Comparison of ENCODE assay signal across 1 cellular context in the genomic region with DNA sequence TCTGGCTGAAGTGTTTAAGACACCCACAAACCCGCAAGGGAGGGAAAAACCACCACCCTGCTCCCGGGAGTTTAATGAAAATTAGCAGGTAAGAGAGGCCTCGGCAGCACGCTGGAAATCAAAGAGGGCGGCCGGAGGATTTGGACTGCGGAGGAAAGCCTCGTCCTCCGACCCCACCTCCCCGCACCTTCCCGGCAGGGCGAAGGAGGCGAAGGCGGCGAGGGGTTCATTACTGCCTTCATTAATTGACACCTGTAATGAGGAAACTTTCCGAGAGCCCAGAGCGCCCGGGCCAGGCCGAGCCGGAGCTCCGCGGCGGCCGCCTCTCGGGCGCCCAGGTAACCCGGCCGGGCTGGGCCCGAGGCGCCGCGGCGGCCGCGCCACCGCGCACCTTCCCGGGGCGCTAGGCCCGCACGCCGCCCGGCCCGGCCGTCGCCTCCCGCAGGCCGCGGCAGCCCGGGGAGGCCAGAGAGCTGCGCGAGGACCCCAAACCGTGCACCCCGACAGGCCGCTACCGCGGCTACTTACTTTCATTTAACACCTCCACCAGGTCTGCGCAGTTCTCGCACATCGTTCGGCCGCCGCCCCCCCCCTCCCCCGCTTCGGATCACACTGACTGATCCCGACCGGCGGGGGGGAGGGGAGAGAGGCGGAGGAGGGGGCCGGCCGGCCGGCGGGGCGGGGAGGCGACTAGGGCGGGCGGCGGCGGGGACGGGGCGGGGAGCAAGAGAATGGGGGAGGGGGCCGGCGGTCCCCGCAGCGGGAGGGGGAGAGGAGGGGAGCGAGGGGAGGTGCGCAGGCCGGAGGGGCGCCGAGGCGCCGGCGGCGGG.
TF ChIP-seq lines count a peak whose summit lies in the region.

No MANE protein-coding gene starts in this region.

TF ChIP-seq in K562, 482 proteins besides CTCF, POLR2A, EP300 and RAD21 (continued from another document and continues in another):
- TF ChIP-seq, protein P1, sequence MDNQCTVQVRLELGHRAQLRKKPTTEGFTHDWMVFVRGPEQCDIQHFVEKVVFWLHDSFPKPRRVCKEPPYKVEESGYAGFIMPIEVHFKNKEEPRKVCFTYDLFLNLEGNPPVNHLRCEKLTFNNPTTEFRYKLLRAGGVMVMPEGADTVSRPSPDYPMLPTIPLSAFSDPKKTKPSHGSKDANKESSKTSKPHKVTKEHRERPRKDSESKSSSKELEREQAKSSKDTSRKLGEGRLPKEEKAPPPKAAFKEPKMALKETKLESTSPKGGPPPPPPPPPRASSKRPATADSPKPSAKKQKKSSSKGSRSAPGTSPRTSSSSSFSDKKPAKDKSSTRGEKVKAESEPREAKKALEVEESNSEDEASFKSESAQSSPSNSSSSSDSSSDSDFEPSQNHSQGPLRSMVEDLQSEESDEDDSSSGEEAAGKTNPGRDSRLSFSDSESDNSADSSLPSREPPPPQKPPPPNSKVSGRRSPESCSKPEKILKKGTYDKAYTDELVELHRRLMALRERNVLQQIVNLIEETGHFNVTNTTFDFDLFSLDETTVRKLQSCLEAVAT (IDR thresholded peaks at IDR 0.05): peak in 1 of 2 experiments; percentile 40; a peak in 1 of 4 replicates
- no peak for TF ChIP-seq ZNF24 (IDR thresholded peaks at IDR 0.05)
- peak; percentile 20; the same call in 1 of the 2 replicates for TF ChIP-seq NCOR1 (IDR thresholded peaks at IDR 0.05)
- peak; percentile 24; the same call in 1 of the 2 replicates for TF ChIP-seq RBFOX2 (IDR thresholded peaks at IDR 0.05; ENCODE audit: low read depth, low read length)
- TF ChIP-seq ELF2 (CRISPR knock-in tag; IDR thresholded peaks at IDR 0.05): no peak
- TF ChIP-seq HMGN3 (IDR thresholded peaks at IDR 0.05; ENCODE audit: borderline replicate concordance, extremely low read depth, insufficient read length, low read depth, low read length): peak; percentile 68
- TF ChIP-seq, protein P2, sequence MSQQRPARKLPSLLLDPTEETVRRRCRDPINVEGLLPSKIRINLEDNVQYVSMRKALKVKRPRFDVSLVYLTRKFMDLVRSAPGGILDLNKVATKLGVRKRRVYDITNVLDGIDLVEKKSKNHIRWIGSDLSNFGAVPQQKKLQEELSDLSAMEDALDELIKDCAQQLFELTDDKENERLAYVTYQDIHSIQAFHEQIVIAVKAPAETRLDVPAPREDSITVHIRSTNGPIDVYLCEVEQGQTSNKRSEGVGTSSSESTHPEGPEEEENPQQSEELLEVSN (IDR thresholded peaks at IDR 0.05; ENCODE audit: borderline replicate concordance in 1 of 2, extremely low read depth in 1 of 2, insufficient read depth in 1 of 2, insufficient read length in 1 of 2, low read depth in 1 of 2, low read length in 1 of 2, poor library complexity in 1 of 2, severe bottlenecking in 1 of 2): peak in 1 of 2 experiments; percentile 6
- TF ChIP-seq GATAD2B (IDR thresholded peaks at IDR 0.05; ENCODE audit: borderline replicate concordance): peak; percentile 69
- peak; percentile 44; the same call in 1 of the 2 replicates for TF ChIP-seq CHD2 (IDR thresholded peaks at IDR 0.05; ENCODE audit: low read depth, low read length)
- peak; percentile 78 for TF ChIP-seq SMAD4 (CRISPR knock-in tag; conservative IDR thresholded peaks at IDR 0.05)
- peak in 1 of 2 experiments; percentile 74; a peak in 2 of 4 replicates for TF ChIP-seq SIN3A (IDR thresholded peaks at IDR 0.05; ENCODE audit: borderline replicate concordance in 2 of 2, control insufficient read depth in 1 of 2, low read depth in 2 of 2, low read length in 2 of 2)
- no peak for TF ChIP-seq XRCC3 (IDR thresholded peaks at IDR 0.05)
- TF ChIP-seq, protein P3, sequence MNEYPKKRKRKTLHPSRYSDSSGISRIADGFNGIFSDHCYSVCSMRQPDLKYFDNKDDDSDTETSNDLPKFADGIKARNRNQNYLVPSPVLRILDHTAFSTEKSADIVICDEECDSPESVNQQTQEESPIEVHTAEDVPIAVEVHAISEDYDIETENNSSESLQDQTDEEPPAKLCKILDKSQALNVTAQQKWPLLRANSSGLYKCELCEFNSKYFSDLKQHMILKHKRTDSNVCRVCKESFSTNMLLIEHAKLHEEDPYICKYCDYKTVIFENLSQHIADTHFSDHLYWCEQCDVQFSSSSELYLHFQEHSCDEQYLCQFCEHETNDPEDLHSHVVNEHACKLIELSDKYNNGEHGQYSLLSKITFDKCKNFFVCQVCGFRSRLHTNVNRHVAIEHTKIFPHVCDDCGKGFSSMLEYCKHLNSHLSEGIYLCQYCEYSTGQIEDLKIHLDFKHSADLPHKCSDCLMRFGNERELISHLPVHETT (CRISPR knock-in tag; conservative IDR thresholded peaks at IDR 0.05 in 1 of 2, IDR thresholded peaks at IDR 0.05 in 1 of 2): no peak; a peak in 1 of 4 replicates
- no peak for TF ChIP-seq PHB2 (IDR thresholded peaks at IDR 0.05; ENCODE audit: low read depth)
- TF ChIP-seq POLR2AphosphoS5 (IDR thresholded peaks at IDR 0.05; ENCODE audit: control insufficient read depth, insufficient read depth, low read depth, low read length): peak; percentile 52; the same call in 1 of the 2 replicates
- TF ChIP-seq RCOR1 (IDR thresholded peaks at IDR 0.05; ENCODE audit: borderline replicate concordance in 1 of 2, low read depth in 2 of 2, low read length in 2 of 2): 0 out of 4 replicates have a peak, but pooled peaks of 1 of the 2 experiments have one; percentile 47
- no peak for TF ChIP-seq RBM14 (IDR thresholded peaks at IDR 0.05; ENCODE audit: borderline replicate concordance, insufficient read depth, low read depth, low read length)
- peak; percentile 58 for TF ChIP-seq CXXC5 (CRISPR knock-in tag; IDR thresholded peaks at IDR 0.05)
- TF ChIP-seq, protein P4, sequence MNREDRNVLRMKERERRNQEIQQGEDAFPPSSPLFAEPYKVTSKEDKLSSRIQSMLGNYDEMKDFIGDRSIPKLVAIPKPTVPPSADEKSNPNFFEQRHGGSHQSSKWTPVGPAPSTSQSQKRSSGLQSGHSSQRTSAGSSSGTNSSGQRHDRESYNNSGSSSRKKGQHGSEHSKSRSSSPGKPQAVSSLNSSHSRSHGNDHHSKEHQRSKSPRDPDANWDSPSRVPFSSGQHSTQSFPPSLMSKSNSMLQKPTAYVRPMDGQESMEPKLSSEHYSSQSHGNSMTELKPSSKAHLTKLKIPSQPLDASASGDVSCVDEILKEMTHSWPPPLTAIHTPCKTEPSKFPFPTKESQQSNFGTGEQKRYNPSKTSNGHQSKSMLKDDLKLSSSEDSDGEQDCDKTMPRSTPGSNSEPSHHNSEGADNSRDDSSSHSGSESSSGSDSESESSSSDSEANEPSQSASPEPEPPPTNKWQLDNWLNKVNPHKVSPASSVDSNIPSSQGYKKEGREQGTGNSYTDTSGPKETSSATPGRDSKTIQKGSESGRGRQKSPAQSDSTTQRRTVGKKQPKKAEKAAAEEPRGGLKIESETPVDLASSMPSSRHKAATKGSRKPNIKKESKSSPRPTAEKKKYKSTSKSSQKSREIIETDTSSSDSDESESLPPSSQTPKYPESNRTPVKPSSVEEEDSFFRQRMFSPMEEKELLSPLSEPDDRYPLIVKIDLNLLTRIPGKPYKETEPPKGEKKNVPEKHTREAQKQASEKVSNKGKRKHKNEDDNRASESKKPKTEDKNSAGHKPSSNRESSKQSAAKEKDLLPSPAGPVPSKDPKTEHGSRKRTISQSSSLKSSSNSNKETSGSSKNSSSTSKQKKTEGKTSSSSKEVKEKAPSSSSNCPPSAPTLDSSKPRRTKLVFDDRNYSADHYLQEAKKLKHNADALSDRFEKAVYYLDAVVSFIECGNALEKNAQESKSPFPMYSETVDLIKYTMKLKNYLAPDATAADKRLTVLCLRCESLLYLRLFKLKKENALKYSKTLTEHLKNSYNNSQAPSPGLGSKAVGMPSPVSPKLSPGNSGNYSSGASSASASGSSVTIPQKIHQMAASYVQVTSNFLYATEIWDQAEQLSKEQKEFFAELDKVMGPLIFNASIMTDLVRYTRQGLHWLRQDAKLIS (CRISPR knock-in tag; IDR thresholded peaks at IDR 0.05): no peak
- no peak for TF ChIP-seq ZNF239 (CRISPR knock-in tag; IDR thresholded peaks at IDR 0.05)
- peak; percentile 35; the same call in 1 of the 2 replicates for TF ChIP-seq RB1 (IDR thresholded peaks at IDR 0.05; ENCODE audit: low read depth)
- TF ChIP-seq SMC3 (conservative IDR thresholded peaks at IDR 0.05; ENCODE audit: insufficient read depth, low read depth, low read length): no peak
- TF ChIP-seq, protein P5, sequence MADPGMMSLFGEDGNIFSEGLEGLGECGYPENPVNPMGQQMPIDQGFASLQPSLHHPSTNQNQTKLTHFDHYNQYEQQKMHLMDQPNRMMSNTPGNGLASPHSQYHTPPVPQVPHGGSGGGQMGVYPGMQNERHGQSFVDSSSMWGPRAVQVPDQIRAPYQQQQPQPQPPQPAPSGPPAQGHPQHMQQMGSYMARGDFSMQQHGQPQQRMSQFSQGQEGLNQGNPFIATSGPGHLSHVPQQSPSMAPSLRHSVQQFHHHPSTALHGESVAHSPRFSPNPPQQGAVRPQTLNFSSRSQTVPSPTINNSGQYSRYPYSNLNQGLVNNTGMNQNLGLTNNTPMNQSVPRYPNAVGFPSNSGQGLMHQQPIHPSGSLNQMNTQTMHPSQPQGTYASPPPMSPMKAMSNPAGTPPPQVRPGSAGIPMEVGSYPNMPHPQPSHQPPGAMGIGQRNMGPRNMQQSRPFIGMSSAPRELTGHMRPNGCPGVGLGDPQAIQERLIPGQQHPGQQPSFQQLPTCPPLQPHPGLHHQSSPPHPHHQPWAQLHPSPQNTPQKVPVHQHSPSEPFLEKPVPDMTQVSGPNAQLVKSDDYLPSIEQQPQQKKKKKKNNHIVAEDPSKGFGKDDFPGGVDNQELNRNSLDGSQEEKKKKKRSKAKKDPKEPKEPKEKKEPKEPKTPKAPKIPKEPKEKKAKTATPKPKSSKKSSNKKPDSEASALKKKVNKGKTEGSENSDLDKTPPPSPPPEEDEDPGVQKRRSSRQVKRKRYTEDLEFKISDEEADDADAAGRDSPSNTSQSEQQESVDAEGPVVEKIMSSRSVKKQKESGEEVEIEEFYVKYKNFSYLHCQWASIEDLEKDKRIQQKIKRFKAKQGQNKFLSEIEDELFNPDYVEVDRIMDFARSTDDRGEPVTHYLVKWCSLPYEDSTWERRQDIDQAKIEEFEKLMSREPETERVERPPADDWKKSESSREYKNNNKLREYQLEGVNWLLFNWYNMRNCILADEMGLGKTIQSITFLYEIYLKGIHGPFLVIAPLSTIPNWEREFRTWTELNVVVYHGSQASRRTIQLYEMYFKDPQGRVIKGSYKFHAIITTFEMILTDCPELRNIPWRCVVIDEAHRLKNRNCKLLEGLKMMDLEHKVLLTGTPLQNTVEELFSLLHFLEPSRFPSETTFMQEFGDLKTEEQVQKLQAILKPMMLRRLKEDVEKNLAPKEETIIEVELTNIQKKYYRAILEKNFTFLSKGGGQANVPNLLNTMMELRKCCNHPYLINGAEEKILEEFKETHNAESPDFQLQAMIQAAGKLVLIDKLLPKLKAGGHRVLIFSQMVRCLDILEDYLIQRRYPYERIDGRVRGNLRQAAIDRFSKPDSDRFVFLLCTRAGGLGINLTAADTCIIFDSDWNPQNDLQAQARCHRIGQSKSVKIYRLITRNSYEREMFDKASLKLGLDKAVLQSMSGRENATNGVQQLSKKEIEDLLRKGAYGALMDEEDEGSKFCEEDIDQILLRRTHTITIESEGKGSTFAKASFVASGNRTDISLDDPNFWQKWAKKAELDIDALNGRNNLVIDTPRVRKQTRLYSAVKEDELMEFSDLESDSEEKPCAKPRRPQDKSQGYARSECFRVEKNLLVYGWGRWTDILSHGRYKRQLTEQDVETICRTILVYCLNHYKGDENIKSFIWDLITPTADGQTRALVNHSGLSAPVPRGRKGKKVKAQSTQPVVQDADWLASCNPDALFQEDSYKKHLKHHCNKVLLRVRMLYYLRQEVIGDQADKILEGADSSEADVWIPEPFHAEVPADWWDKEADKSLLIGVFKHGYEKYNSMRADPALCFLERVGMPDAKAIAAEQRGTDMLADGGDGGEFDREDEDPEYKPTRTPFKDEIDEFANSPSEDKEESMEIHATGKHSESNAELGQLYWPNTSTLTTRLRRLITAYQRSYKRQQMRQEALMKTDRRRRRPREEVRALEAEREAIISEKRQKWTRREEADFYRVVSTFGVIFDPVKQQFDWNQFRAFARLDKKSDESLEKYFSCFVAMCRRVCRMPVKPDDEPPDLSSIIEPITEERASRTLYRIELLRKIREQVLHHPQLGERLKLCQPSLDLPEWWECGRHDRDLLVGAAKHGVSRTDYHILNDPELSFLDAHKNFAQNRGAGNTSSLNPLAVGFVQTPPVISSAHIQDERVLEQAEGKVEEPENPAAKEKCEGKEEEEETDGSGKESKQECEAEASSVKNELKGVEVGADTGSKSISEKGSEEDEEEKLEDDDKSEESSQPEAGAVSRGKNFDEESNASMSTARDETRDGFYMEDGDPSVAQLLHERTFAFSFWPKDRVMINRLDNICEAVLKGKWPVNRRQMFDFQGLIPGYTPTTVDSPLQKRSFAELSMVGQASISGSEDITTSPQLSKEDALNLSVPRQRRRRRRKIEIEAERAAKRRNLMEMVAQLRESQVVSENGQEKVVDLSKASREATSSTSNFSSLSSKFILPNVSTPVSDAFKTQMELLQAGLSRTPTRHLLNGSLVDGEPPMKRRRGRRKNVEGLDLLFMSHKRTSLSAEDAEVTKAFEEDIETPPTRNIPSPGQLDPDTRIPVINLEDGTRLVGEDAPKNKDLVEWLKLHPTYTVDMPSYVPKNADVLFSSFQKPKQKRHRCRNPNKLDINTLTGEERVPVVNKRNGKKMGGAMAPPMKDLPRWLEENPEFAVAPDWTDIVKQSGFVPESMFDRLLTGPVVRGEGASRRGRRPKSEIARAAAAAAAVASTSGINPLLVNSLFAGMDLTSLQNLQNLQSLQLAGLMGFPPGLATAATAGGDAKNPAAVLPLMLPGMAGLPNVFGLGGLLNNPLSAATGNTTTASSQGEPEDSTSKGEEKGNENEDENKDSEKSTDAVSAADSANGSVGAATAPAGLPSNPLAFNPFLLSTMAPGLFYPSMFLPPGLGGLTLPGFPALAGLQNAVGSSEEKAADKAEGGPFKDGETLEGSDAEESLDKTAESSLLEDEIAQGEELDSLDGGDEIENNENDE (IDR thresholded peaks at IDR 0.05; ENCODE audit: low read depth, low read length): no peak
- no peak for TF ChIP-seq EZH2 (IDR thresholded peaks at IDR 0.05; ENCODE audit: borderline replicate concordance, low read depth, low read length)
- no peak for TF ChIP-seq ESRRA (IDR thresholded peaks at IDR 0.05; ENCODE audit: borderline replicate concordance, low read depth)
- no peak for TF ChIP-seq HDAC8 (tag; IDR thresholded peaks at IDR 0.05)
- TF ChIP-seq, protein P6, sequence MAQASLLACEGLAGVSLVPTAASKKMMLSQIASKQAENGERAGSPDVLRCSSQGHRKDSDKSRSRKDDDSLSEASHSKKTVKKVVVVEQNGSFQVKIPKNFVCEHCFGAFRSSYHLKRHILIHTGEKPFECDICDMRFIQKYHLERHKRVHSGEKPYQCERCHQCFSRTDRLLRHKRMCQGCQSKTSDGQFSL (CRISPR knock-in tag; IDR thresholded peaks at IDR 0.05): peak; percentile 93
- TF ChIP-seq, protein P6 (tag; IDR thresholded peaks at IDR 0.05): peak in 1 of 2 experiments; percentile 91; a peak in 2 of 4 replicates
- TF ChIP-seq TBL1XR1 (IDR thresholded peaks at IDR 0.05; ENCODE audit: low read length in 2 of 2): 0 out of 4 replicates have a peak, but pooled peaks of 1 of the 2 experiments have one; percentile 25
- TF ChIP-seq NONO (IDR thresholded peaks at IDR 0.05; ENCODE audit: low read depth in 2 of 2, low read length in 1 of 2): peak in 1 of 2 experiments; percentile 34; a peak in 1 of 4 replicates
- no peak for TF ChIP-seq MCM5 (IDR thresholded peaks at IDR 0.05; ENCODE audit: low read depth)
- no peak for TF ChIP-seq ZNF589 (CRISPR knock-in tag; IDR thresholded peaks at IDR 0.05; ENCODE audit: low read depth)
- 0 out of 2 replicates have a peak, but pooled peaks have one; percentile 50 for TF ChIP-seq SIN3B (IDR thresholded peaks at IDR 0.05; ENCODE audit: low read depth)
- TF ChIP-seq TEAD4 (IDR thresholded peaks at IDR 0.05; ENCODE audit: low read length): no peak
- TF ChIP-seq TEAD4 (CRISPR knock-in tag; IDR thresholded peaks at IDR 0.05; ENCODE audit: borderline replicate concordance): no peak
